In genomic region chr10:121092341-121093099, GRCh38 we compare ENCODE assay signal across 15 cellular contexts.
DNase-seq lines count a peak whose midpoint lies in the region; ATAC-seq and TF ChIP-seq lines count a peak whose summit lies in the region.
"Had no signal": no experiment of that assay in that cellular context is flagged by ENCODE, and none has a peak within 500 bp of the region (broad histone marks: within the 10 kb centered on the region; RNA-seq: fewer than 3 reads in every experiment).

No MANE protein-coding gene starts in this region.

- H3K18ac ChIP-seq in H9 (ENCODE audit: insufficient read length, low read depth, low read length) = no peak overlapping the region

- H3K27me3 Mint-ChIP-seq in type B pancreatic cell (no peaks in the 10 kb centered on the region), H9 (ENCODE audit: low read depth) (peaks cover 2% of the 10 kb centered on the region; the same call in 1 of the 2 replicates)
- H3K27me3 Mint-ChIP-seq: activated CD4-positive, alpha-beta T cell treated with anti-CD3 and anti-CD28 coated beads, Interleukin-2, amount 10 ng/mL, durations not matched to agents 7 days and 5 days; IgD-negative memory B cell had no signal

- H3K4me2 ChIP-seq in mammary epithelial cell (ENCODE audit: insufficient read depth, low read depth, low read length) (peak overlapping the region; percentile 52), H9 (ENCODE audit: insufficient read depth, insufficient read length, low read length) (no peak overlapping the region)
- H3K4me2 ChIP-seq: BLaER1 had no signal

- DNase-seq in M059J (ENCODE audit: low read depth) (peak; percentile 89), mammary epithelial cell (peak; percentile 43), left lung (no peak), type B pancreatic cell (ENCODE audit: extremely low spot score, unreplicated experiment) (no peak), H9 (no peak)
- DNase-seq in stimulated activated CD4-positive, alpha-beta T cell treated with anti-CD3 and anti-CD28 coated beads, Interleukin-2, amount 100 ng/mL, for 24 hours = no peak
- DNase-seq: activated CD4-positive, alpha-beta T cell treated with anti-CD3 and anti-CD28 coated beads, Interleukin-2, amount 10 ng/mL, durations not matched to agents 7 days and 5 days; hypothalamus; nephron progenitor cell; retina; stimulated activated CD4-positive, alpha-beta T cell treated with anti-CD3 and anti-CD28 coated beads, Interleukin-2, amount 100 ng/mL, for 48 hours; T1000 had no signal

- WGBS in mammary epithelial cell (ENCODE audit: low coverage, missing lambda C conversion rate) = 15% methylated on average over 3 of the region's 3 CpGs
- WGBS in H9 (ENCODE audit: extremely low coverage, insufficient read length, low lambda C conversion rate) = no CpG with 5 or more reads among the region's 3 CpGs

- no peak overlapping the region for H4K5ac ChIP-seq in H9 (ENCODE audit: insufficient read length, low read depth, low read length)

- H3K9me3 Mint-ChIP-seq in type B pancreatic cell (peaks cover 7% of the 10 kb centered on the region), H9 (peaks cover 2% of the 10 kb centered on the region in 2 experiments; a peak in 2 of 5 replicates)
- H3K9me3 Mint-ChIP-seq: activated CD4-positive, alpha-beta T cell treated with anti-CD3 and anti-CD28 coated beads, Interleukin-2, amount 10 ng/mL, durations not matched to agents 7 days and 5 days had no signal

- H3K4me1 Mint-ChIP-seq in type B pancreatic cell (ENCODE audit: unreplicated experiment) (peaks cover 25% of the 10 kb centered on the region), H9 (peaks cover 2 to 3% of the 10 kb centered on the region in 2 experiments; a peak in 2 of 4 replicates)
- H3K4me1 Mint-ChIP-seq: activated CD4-positive, alpha-beta T cell treated with anti-CD3 and anti-CD28 coated beads, Interleukin-2, amount 10 ng/mL, durations not matched to agents 7 days and 5 days had no signal

- H2AFZ ChIP-seq in mammary epithelial cell (ENCODE audit: low read depth, low read length) (peak overlapping the region; percentile 57), H9 (ENCODE audit: low read length) (no peak overlapping the region)

- BruUV-seq in mammary epithelial cell (replicated peaks; lab: Mats Ljungman, UMichigan) = no TSS peak

- no peaks in the 10 kb centered on the region for H3K23me2 ChIP-seq in H9 (ENCODE audit: insufficient read length, low read depth, low read length, poor library complexity, severe bottlenecking)

- H3K14ac ChIP-seq in H9 (ENCODE audit: insufficient read depth, low read length) = no peak overlapping the region

- in situ Hi-C loops in mammary epithelial cell (cut with MboI; ENCODE audit: low sequenced_read_pairs in 2 of 2) = loop anchor here in 1 of 2 donors (25.0 kb wide), 1 partner anchor 495 kb away; the partner anchor contains the start of gene FGFR2

- dilution Hi-C loops in mammary epithelial cell (cut with HindIII; ENCODE audit: low sequenced_read_pairs) = no loop called here

- no peak overlapping the region for H3T11ph ChIP-seq in H9 (ENCODE audit: low read length)

- peak; percentile 60 for ATAC-seq in left lung
- no peak for ATAC-seq in GM21515 (IDR thresholded peaks at IDR 0.05; ENCODE audit: unreplicated experiment)

- H3K79me2 ChIP-seq in mammary epithelial cell (ENCODE audit: insufficient read depth, low read length) = no peaks in the 10 kb centered on the region
- H3K79me2 ChIP-seq in H9 (ENCODE audit: insufficient read depth, low read length) = no peaks in the 10 kb centered on the region

- no peak overlapping the region for H2BK20ac ChIP-seq in H9 (ENCODE audit: low read depth, low read length, poor library complexity, severe bottlenecking)

- no peak overlapping the region for H3K23ac ChIP-seq in H9 (ENCODE audit: insufficient read length, low read depth, low read length)

- H3K27me3 ChIP-seq in mammary epithelial cell (ENCODE audit: insufficient read depth, low read length) = no peaks in the 10 kb centered on the region
- H3K27me3 ChIP-seq in left lung = no peaks in the 10 kb centered on the region
- no peaks in the 10 kb centered on the region for H3K27me3 ChIP-seq in H9 (ENCODE audit: insufficient read depth, low read length)
- H3K27me3 ChIP-seq: BLaER1 had no signal

- H3K27ac ChIP-seq in mammary epithelial cell (ENCODE audit: insufficient read depth, low read depth, low read length) (peak overlapping the region; percentile 59), left lung (peak overlapping the region; percentile 49 to 68), H9 (ENCODE audit: insufficient read length, low read depth, low read length) (no peak overlapping the region)
- H3K27ac ChIP-seq: BLaER1 had no signal

- peak overlapping the region; percentile 44 for H3K27ac Mint-ChIP-seq in type B pancreatic cell
- no peak overlapping the region for H3K27ac Mint-ChIP-seq in H9
- H3K27ac Mint-ChIP-seq: activated CD4-positive, alpha-beta T cell treated with anti-CD3 and anti-CD28 coated beads, Interleukin-2, amount 10 ng/mL, durations not matched to agents 7 days and 5 days; IgD-negative memory B cell; nephron progenitor cell had no signal

- H3K4me3 Mint-ChIP-seq in type B pancreatic cell = no peak overlapping the region
- H3K4me3 Mint-ChIP-seq in H9 = no peak overlapping the region
- H3K4me3 Mint-ChIP-seq: activated CD4-positive, alpha-beta T cell treated with anti-CD3 and anti-CD28 coated beads, Interleukin-2, amount 10 ng/mL, durations not matched to agents 7 days and 5 days; IgD-negative memory B cell; nephron progenitor cell had no signal

- CTCF ChIA-PET in mammary epithelial cell (lab: Charles Lee; ENCODE audit: low non-redundant PET) = no interaction called here

- no peaks in the 10 kb centered on the region for H3K79me1 ChIP-seq in H9 (ENCODE audit: insufficient read depth, low read depth, low read length, poor library complexity, severe bottlenecking)

- no peak for TF ChIP-seq CTCF in mammary epithelial cell (conservative IDR thresholded peaks at IDR 0.05 in 1 of 2, IDR thresholded peaks at IDR 0.05 in 1 of 2; ENCODE audit: extremely low read depth in 1 of 2, insufficient read depth in 1 of 2, low read depth in 1 of 2, low read length in 2 of 2)
- no peak for TF ChIP-seq CTCF in left lung (IDR thresholded peaks at IDR 0.05)
- no peak for TF ChIP-seq CTCF in type B pancreatic cell (conservative IDR thresholded peaks at IDR 0.05)
- TF ChIP-seq CTCF in H9 (conservative IDR thresholded peaks at IDR 0.05) = no peak

- no peak overlapping the region for H2BK15ac ChIP-seq in H9 (ENCODE audit: low read depth, low read length)

- H3K4me3 ChIP-seq in mammary epithelial cell (replicated peaks in 1 of 3; ENCODE audit: insufficient read depth in 1 of 3, low read depth in 2 of 3, low read length in 3 of 3) = no peak overlapping the region
- no peak overlapping the region for H3K4me3 ChIP-seq in left lung
- H3K4me3 ChIP-seq: BLaER1 had no signal

- H3K36me3 Mint-ChIP-seq in type B pancreatic cell = no peaks in the 10 kb centered on the region
- H3K36me3 Mint-ChIP-seq in H9 (ENCODE audit: insufficient read depth in 1 of 3, low read depth in 3 of 3) = no peaks in the 10 kb centered on the region
- H3K36me3 Mint-ChIP-seq: IgD-negative memory B cell had no signal

- peaks cover 12% of the 10 kb centered on the region for H3K4me1 ChIP-seq in mammary epithelial cell (ENCODE audit: insufficient read depth, low read length)
- peaks cover 0 to 5% of the 10 kb centered on the region in 2 donors for H3K4me1 ChIP-seq in left lung
- H3K4me1 ChIP-seq in H9 (ENCODE audit: insufficient read depth, low read length) = no peaks in the 10 kb centered on the region

- no peak overlapping the region for H2BK5ac ChIP-seq in H9 (ENCODE audit: insufficient read length, low read length)

- intact Hi-C loops in mammary epithelial cell (cut with micrococcal nuclease) = no loop called here
- intact Hi-C loops in left lung (cut with DNase I) = no loop called here

- H3K9me3 ChIP-seq in mammary epithelial cell (replicated peaks; ENCODE audit: insufficient read depth, low read length) (no peaks in the 10 kb centered on the region), left lung (peaks cover 0 to 2% of the 10 kb centered on the region in 2 donors), H9 (ENCODE audit: control insufficient read depth, low read depth, low read length) (no peaks in the 10 kb centered on the region)
- H3K9me3 ChIP-seq: BLaER1 had no signal

- H4K20me1 ChIP-seq in mammary epithelial cell (ENCODE audit: insufficient read depth, low read length) = no peaks in the 10 kb centered on the region
- no peaks in the 10 kb centered on the region for H4K20me1 ChIP-seq in H9 (ENCODE audit: control insufficient read depth, insufficient read depth, insufficient read length)
- H4K20me1 ChIP-seq: BLaER1 had no signal

- H3K9ac ChIP-seq in mammary epithelial cell (ENCODE audit: insufficient read depth, low read length) = no peak overlapping the region
- H3K9ac ChIP-seq in H9 (ENCODE audit: extremely low read depth, insufficient read length, low read length) = no peak overlapping the region
- H3K9ac ChIP-seq: BLaER1 had no signal

- H2BK120ac ChIP-seq in H9 (ENCODE audit: low read depth, low read length, poor library complexity, severe bottlenecking) = no peak overlapping the region

- H2AK5ac ChIP-seq in H9 (ENCODE audit: insufficient read length, low read length) = no peak overlapping the region

- H3K36me3 ChIP-seq in mammary epithelial cell (ENCODE audit: insufficient read depth, low read length) = no peaks in the 10 kb centered on the region
- no peaks in the 10 kb centered on the region for H3K36me3 ChIP-seq in left lung
- H3K36me3 ChIP-seq: BLaER1 had no signal

- H3K4ac ChIP-seq in H9 (ENCODE audit: low read depth, low read length) = no peak overlapping the region

- no peak overlapping the region for H4K8ac ChIP-seq in H9 (replicated peaks; ENCODE audit: insufficient read length, low read depth, low read length)

- no peak overlapping the region for H2BK12ac ChIP-seq in H9 (ENCODE audit: insufficient read length, low read depth, low read length)

- no peak overlapping the region for H4K91ac ChIP-seq in H9 (ENCODE audit: insufficient read length, low read depth, low read length)

- H3K56ac ChIP-seq in H9 (ENCODE audit: insufficient read length, low read depth, low read length) = no peak overlapping the region

Comparison
In these comparisons a context has a peak if more than half of its experiments do, and no peak if none do; other contexts are left out.
1. DNase-seq: peak in M059J (single experiment) and mammary epithelial cell (single experiment); none in left lung (0 of 2), type B pancreatic cell (single experiment), stimulated activated CD4-positive, alpha-beta T cell treated with anti-CD3 and anti-CD28 coated beads, Interleukin-2, amount 100 ng/mL, for 24 hours (0 of 2) and H9 (single experiment).